In genomic region chr4:181661090-181661489, GRCh38 we compare ENCODE assay signal across 17 cellular contexts.
DNase-seq lines count a peak whose midpoint lies in the region; ATAC-seq and TF ChIP-seq lines count a peak whose summit lies in the region.
"Had no signal": no experiment of that assay in that cellular context is flagged by ENCODE, and none has a peak within 500 bp of the region (broad histone marks: within the 10 kb centered on the region; RNA-seq: fewer than 3 reads in every experiment).

No MANE protein-coding gene starts in this region.

- TF ChIP-seq CTCF in HEK293 (tag by site-specific recombination; IDR thresholded peaks at IDR 0.05): no peak

- H3K9me3 ChIP-seq in HEK293 (ENCODE audit: control insufficient read depth, insufficient read depth, low read depth, low read length): no peaks in the 10 kb centered on the region
- no peaks in the 10 kb centered on the region for H3K9me3 ChIP-seq in subcutaneous abdominal adipose tissue (ENCODE audit: control insufficient read depth in 5 of 5, low read length in 5 of 5)
- H3K9me3 ChIP-seq in aorta (ENCODE audit: control insufficient read depth, low read length): no peaks in the 10 kb centered on the region
- H3K9me3 ChIP-seq: colonic mucosa, left ventricle myocardium inferior had no signal

- H3K9ac ChIP-seq in subcutaneous abdominal adipose tissue (ENCODE audit: low read length in 5 of 5): peak overlapping the region in 1 of 5 donors; percentile 19

- H3K27me3 Mint-ChIP-seq in activated naive CD8-positive, alpha-beta T cell treated with anti-CD3 and anti-CD28 coated beads for 36 hours: no peaks in the 10 kb centered on the region
- H3K27me3 Mint-ChIP-seq: activated T-cell treated with anti-CD3 and anti-CD28 coated beads, Interleukin-2, amount 50 U/mL, for 24 hours; CD4-positive, CD25-positive, alpha-beta regulatory T cell had no signal

- intact Hi-C loops in aorta (cut with DNase I): no loop called here

- H3K4me3 ChIP-seq in HEK293 (ENCODE audit: low read depth, low read length) (no peak overlapping the region), subcutaneous abdominal adipose tissue (ENCODE audit: low read depth in 1 of 5, low read length in 5 of 5) (no peak overlapping the region), aorta (ENCODE audit: low read length in 2 of 2) (no peak overlapping the region)
- H3K4me3 ChIP-seq: colonic mucosa, left ventricle myocardium inferior had no signal

- H3K4me1 ChIP-seq in HEK293 (ENCODE audit: control insufficient read depth, insufficient read depth, low read length) (peaks cover 6% of the 10 kb centered on the region), subcutaneous abdominal adipose tissue (ENCODE audit: control insufficient read depth in 5 of 5, insufficient read depth in 5 of 5, low read length in 5 of 5) (peaks cover 0 to 40% (median 22%) of the 10 kb centered on the region in 5 donors), aorta (ENCODE audit: control insufficient read depth in 1 of 2, insufficient read depth in 2 of 2, low read length in 2 of 2) (no peaks in the 10 kb centered on the region)
- H3K4me1 ChIP-seq: colonic mucosa had no signal

- H3K36me3 ChIP-seq in HEK293 (ENCODE audit: control insufficient read depth in 2 of 2, insufficient read depth in 1 of 2, low read length in 2 of 2) (no peaks in the 10 kb centered on the region), subcutaneous abdominal adipose tissue (ENCODE audit: control insufficient read depth in 5 of 5, insufficient read depth in 5 of 5, low read length in 5 of 5) (no peaks in the 10 kb centered on the region), aorta (ENCODE audit: control insufficient read depth in 1 of 2, insufficient read depth in 2 of 2, low read length in 1 of 2) (no peaks in the 10 kb centered on the region)
- H3K36me3 ChIP-seq: colonic mucosa, left ventricle myocardium inferior had no signal

- H3K36me3 Mint-ChIP-seq in activated naive CD8-positive, alpha-beta T cell treated with anti-CD3 and anti-CD28 coated beads for 36 hours: no peaks in the 10 kb centered on the region
- H3K36me3 Mint-ChIP-seq: CD4-positive, CD25-positive, alpha-beta regulatory T cell had no signal

- no peaks in the 10 kb centered on the region for H3K4me1 Mint-ChIP-seq in activated naive CD8-positive, alpha-beta T cell treated with anti-CD3 and anti-CD28 coated beads for 36 hours
- H3K4me1 Mint-ChIP-seq: CD4-positive, CD25-positive, alpha-beta regulatory T cell had no signal

- no peak overlapping the region for H3K27ac Mint-ChIP-seq in activated naive CD8-positive, alpha-beta T cell treated with anti-CD3 and anti-CD28 coated beads for 36 hours
- H3K27ac Mint-ChIP-seq: activated T-cell treated with anti-CD3 and anti-CD28 coated beads, Interleukin-2, amount 50 U/mL, for 24 hours; CD4-positive, CD25-positive, alpha-beta regulatory T cell had no signal

- 86 to 89% methylated on average over 4 of the region's 4 CpGs for WGBS in aorta, 2 donors

- POLR2A ChIA-PET in HEK293 (lab: Yijun Ruan, JAX): no interaction called here

- ATAC-seq in aorta (ENCODE audit: low FRiP score): no peak
- ATAC-seq in HG03378 (IDR thresholded peaks at IDR 0.05; ENCODE audit: unreplicated experiment): no peak
- ATAC-seq: Panc1 had no signal

- H3K4me3 Mint-ChIP-seq in activated naive CD8-positive, alpha-beta T cell treated with anti-CD3 and anti-CD28 coated beads for 36 hours: no peak overlapping the region
- H3K4me3 Mint-ChIP-seq: activated T-cell treated with anti-CD3 and anti-CD28 coated beads, Interleukin-2, amount 50 U/mL, for 24 hours; CD4-positive, CD25-positive, alpha-beta regulatory T cell had no signal

- H3K9me3 Mint-ChIP-seq in activated naive CD8-positive, alpha-beta T cell treated with anti-CD3 and anti-CD28 coated beads for 36 hours: peaks cover 5% of the 10 kb centered on the region
- H3K9me3 Mint-ChIP-seq: activated T-cell treated with anti-CD3 and anti-CD28 coated beads, Interleukin-2, amount 50 U/mL, for 24 hours had no signal

- CTCF ChIA-PET in HEK293 (lab: Yijun Ruan, JAX): interaction anchor here (0.7 to 1.2 kb wide), 2 partner anchors 78 to 782 kb away, joined by 3 read pairs; no protein-coding TSS in a partner anchor

- H3K27me3 ChIP-seq in subcutaneous abdominal adipose tissue (ENCODE audit: control insufficient read depth in 5 of 5, insufficient read depth in 4 of 5, low read length in 5 of 5) (no peaks in the 10 kb centered on the region), aorta (ENCODE audit: control insufficient read depth in 1 of 2, insufficient read depth in 2 of 2, low read length in 1 of 2) (no peaks in the 10 kb centered on the region)
- H3K27me3 ChIP-seq: colonic mucosa had no signal

- peak; percentile 23 for DNase-seq in SW480 (ENCODE audit: low spot score)
- peak; percentile 85 for DNase-seq in fibroblast of peridontal ligament (ENCODE audit: extremely low read depth)
- no peak for DNase-seq in activated naive CD8-positive, alpha-beta T cell treated with anti-CD3 and anti-CD28 coated beads for 36 hours
- DNase-seq in aorta: no peak
- DNase-seq: activated CD4-positive, alpha-beta T cell treated with anti-CD3 and anti-CD28 coated beads for 48 hours; activated T-cell treated with anti-CD3 and anti-CD28 coated beads, Interleukin-2, amount 50 U/mL, for 24 hours; CD4-positive, CD25-positive, alpha-beta regulatory T cell; colonic mucosa; left ventricle myocardium inferior; NCI-H2029; NCI-H748 treated with DMSO at 0.1 percent for 48 hours; stimulated activated CD4-positive, alpha-beta T cell treated with anti-CD3 and anti-CD28 coated beads, Interleukin-12 subunit alpha, Interleukin-12 subunit beta, amount 100 ng/mL, for 4 hours; substantia nigra had no signal

- H3K27ac ChIP-seq in HEK293 (ENCODE audit: extremely low read depth, low read depth, low read length): no peak overlapping the region
- peak overlapping the region; percentile 82 for H3K27ac ChIP-seq in subcutaneous abdominal adipose tissue (ENCODE audit: low read depth, low read length)
- H3K27ac ChIP-seq in aorta (ENCODE audit: low read depth in 1 of 2, low read length in 2 of 2): no peak overlapping the region
- H3K27ac ChIP-seq: colonic mucosa, left ventricle myocardium inferior had no signal

TF ChIP-seq in HEK293, 187 proteins besides CTCF, POLR2A, EP300 and RAD21:
- TF ChIP-seq ZNF660 (tag by site-specific recombination; IDR thresholded peaks at IDR 0.05) (peak; percentile 61), ZBTB6 (tag by site-specific recombination; IDR thresholded peaks at IDR 0.05) (no peak)

Comparison
In these comparisons a context has a peak if more than half of its experiments do, and no peak if none do; other contexts are left out.
1. DNase-seq: peak in SW480 (single experiment) and fibroblast of peridontal ligament (single experiment); none in activated naive CD8-positive, alpha-beta T cell treated with anti-CD3 and anti-CD28 coated beads for 36 hours (single experiment) and aorta (0 of 2).